In genomic region chr10:100115011-100115770, GRCh38 we compare ENCODE assay signal across 1 cellular context.
TF ChIP-seq lines count a peak whose summit lies in the region.

No MANE protein-coding gene starts in this region.

TF ChIP-seq in IMR-90, 13 proteins besides CTCF, POLR2A, EP300 and RAD21 (continued from another document):
- TF ChIP-seq, protein P1, sequence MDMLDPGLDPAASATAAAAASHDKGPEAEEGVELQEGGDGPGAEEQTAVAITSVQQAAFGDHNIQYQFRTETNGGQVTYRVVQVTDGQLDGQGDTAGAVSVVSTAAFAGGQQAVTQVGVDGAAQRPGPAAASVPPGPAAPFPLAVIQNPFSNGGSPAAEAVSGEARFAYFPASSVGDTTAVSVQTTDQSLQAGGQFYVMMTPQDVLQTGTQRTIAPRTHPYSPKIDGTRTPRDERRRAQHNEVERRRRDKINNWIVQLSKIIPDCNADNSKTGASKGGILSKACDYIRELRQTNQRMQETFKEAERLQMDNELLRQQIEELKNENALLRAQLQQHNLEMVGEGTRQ (IDR thresholded peaks at IDR 0.05; ENCODE audit: low read depth, low read length): no peak
- TF ChIP-seq NFE2L2 (IDR thresholded peaks at IDR 0.05; ENCODE audit: low read depth, low read length) (no peak), MXI1 (IDR thresholded peaks at IDR 0.05; ENCODE audit: borderline replicate concordance, low read depth, low read length) (no peak)
